In the genomic region with DNA sequence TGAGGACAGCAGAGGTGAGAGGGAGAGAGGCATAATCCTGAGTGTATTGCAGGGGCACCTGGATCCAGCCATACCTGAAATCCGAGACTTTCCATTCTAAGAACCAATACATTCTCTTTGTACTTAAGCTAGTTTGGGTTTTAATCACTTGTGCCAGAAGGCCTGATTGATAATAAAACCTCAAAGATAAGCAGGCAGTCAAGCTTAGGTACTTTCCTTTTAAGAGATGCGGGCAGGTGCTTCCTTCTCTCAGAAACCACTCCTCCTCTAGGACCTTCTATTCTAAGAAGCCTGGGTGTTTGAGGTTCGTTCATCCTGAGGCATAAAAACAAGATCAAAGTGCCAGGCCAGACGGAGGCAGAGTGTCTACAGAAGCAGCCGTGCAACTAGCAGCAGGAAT, we compare ENCODE assay signal across 14 cellular contexts. TPM values are rescaled to one million over a fixed set of nuclear protein-coding genes. Genes with fewer than 3 reads are reported as not detected.
DNase-seq lines count a peak whose midpoint lies in the region; ATAC-seq, FAIRE-seq and TF ChIP-seq lines count a peak whose summit lies in the region.
"Had no signal": no experiment of that assay in that cellular context is flagged by ENCODE, and none has a peak within 500 bp of the region (broad histone marks: within the 10 kb centered on the region; RNA-seq: fewer than 3 reads in every experiment).

No MANE protein-coding gene starts in this region.

- no peak overlapping the region for H2AK5ac ChIP-seq in H1 (ENCODE audit: low read depth, low read length)

- no peak overlapping the region for H3K23ac ChIP-seq in H1 (ENCODE audit: insufficient read length)

- TF ChIP-seq EP300 in H1 (IDR thresholded peaks at IDR 0.05; ENCODE audit: borderline replicate concordance in 1 of 2, low read depth in 2 of 2, low read length in 2 of 2), result no peak

- peak; percentile 60 to 61 for ATAC-seq in activated CD4-positive, CD25-positive, alpha-beta regulatory T cell treated with anti-CD3 and anti-CD28 coated beads, Interleukin-2, amount 50 U/mL, for 24 hours
- no peak for ATAC-seq in HG02870 (IDR thresholded peaks at IDR 0.05; ENCODE audit: unreplicated experiment)
- no peak for ATAC-seq in GM19351 (IDR thresholded peaks at IDR 0.05; ENCODE audit: unreplicated experiment)
- ATAC-seq: esophagus mucosa, right cardiac atrium had no signal

- H4K20me1 ChIP-seq in BLaER1 treated with 17β-estradiol and CSF1 and Interleukin-3, amounts not matched to agents 10 nM and 100 nM, result no peaks in the 10 kb centered on the region; a peak in 1 of 22 replicates
- no peaks in the 10 kb centered on the region for H4K20me1 ChIP-seq in H1 (replicated peaks in 1 of 2; ENCODE audit: control insufficient read depth in 1 of 2, insufficient read depth in 2 of 2, low read length in 2 of 2)

- peaks cover 0 to 11% (median 3%) of the 10 kb centered on the region in 11 experiments; a peak in 9 of 22 replicates for H3K9me3 ChIP-seq in BLaER1 treated with 17β-estradiol and CSF1 and Interleukin-3, amounts not matched to agents 10 nM and 100 nM (replicated peaks in 1 of 11)
- no peaks in the 10 kb centered on the region for H3K9me3 ChIP-seq in HEK293 (ENCODE audit: control insufficient read depth, insufficient read depth, low read depth, low read length)
- H3K9me3 ChIP-seq in H1 (ENCODE audit: insufficient read depth in 2 of 2, low read depth in 1 of 2, low read length in 1 of 2), result no peaks in the 10 kb centered on the region
- H3K9me3 ChIP-seq: left ventricle myocardium inferior had no signal

- H2BK20ac ChIP-seq in H1 (ENCODE audit: low read length), result 0 out of 2 replicates have a peak overlapping the region, but pooled peaks have one; percentile 56

- H2BK12ac ChIP-seq in H1 (ENCODE audit: low read depth, low read length), result peak overlapping the region; percentile 62; the same call in 1 of the 2 replicates

- no peak overlapping the region for H4K91ac ChIP-seq in H1 (replicated peaks; ENCODE audit: insufficient read length, low read length)

- peaks cover 56 to 90% (median 78%) of the 10 kb centered on the region in 10 experiments for H3K4me1 ChIP-seq in BLaER1 treated with 17β-estradiol and CSF1 and Interleukin-3, amounts not matched to agents 10 nM and 100 nM
- H3K4me1 ChIP-seq in HEK293 (ENCODE audit: control insufficient read depth, insufficient read depth, low read length) (no peaks in the 10 kb centered on the region), H1 (replicated peaks in 1 of 4; ENCODE audit: control insufficient read depth in 3 of 4, insufficient read depth in 4 of 4, low read length in 3 of 4) (peaks cover 9 to 27% (median 16%) of the 10 kb centered on the region in 4 experiments)
- H3K4me1 ChIP-seq: left ventricle myocardium inferior had no signal

- no peak for TF ChIP-seq POLR2A in H1 (IDR thresholded peaks at IDR 0.05; ENCODE audit: control extremely low read depth in 1 of 2, low read depth in 2 of 2, low read length in 2 of 2)

- no peak overlapping the region for H2AFZ ChIP-seq in H1 (ENCODE audit: low read length)

- H2BK5ac ChIP-seq in H1 (ENCODE audit: low read depth, low read length), result no peak overlapping the region

- H3K4me3 ChIP-seq in BLaER1 treated with 17β-estradiol and CSF1 and Interleukin-3, amounts not matched to agents 10 nM and 100 nM, result no peak overlapping the region; a peak in 1 of 20 replicates
- H3K4me3 ChIP-seq in HEK293 (ENCODE audit: low read depth, low read length), result no peak overlapping the region
- no peak overlapping the region for H3K4me3 ChIP-seq in H1 (ENCODE audit: extremely low read depth in 1 of 4, insufficient read depth in 2 of 4, low read depth in 3 of 4, low read length in 4 of 4)
- H3K4me3 ChIP-seq: left ventricle myocardium inferior had no signal

- H3K56ac ChIP-seq in H1 (replicated peaks; ENCODE audit: insufficient read length, low read depth, low read length), result no peak overlapping the region

- H3K18ac ChIP-seq in H1 (ENCODE audit: extremely low read depth, low read length), result no peak overlapping the region

- no peaks in the 10 kb centered on the region; the same call in 1 of the 2 replicates for H3K23me2 ChIP-seq in H1 (ENCODE audit: low read depth, low read length)

- H3K9ac ChIP-seq in BLaER1 treated with 17β-estradiol and CSF1 and Interleukin-3, amounts not matched to agents 10 nM and 100 nM, result peak overlapping the region in 7 of 11 experiments; percentile 13 to 73 (median 65); a peak in 13 of 22 replicates
- H3K9ac ChIP-seq in H1 (replicated peaks in 1 of 4; ENCODE audit: extremely low read depth in 1 of 4, low read depth in 3 of 4, low read length in 3 of 4), result no peak overlapping the region

- H4K8ac ChIP-seq in H1 (ENCODE audit: extremely low read depth, insufficient read depth, low read length), result no peak overlapping the region

- no peak overlapping the region for H4K5ac ChIP-seq in H1 (ENCODE audit: insufficient read length, low read depth, low read length)

- no peak overlapping the region for H3K4ac ChIP-seq in H1 (replicated peaks; ENCODE audit: insufficient read length, low read depth, low read length)

- peak overlapping the region; percentile 61 to 90 (median 77); a peak in 21 of 22 replicates for H3K4me2 ChIP-seq in BLaER1 treated with 17β-estradiol and CSF1 and Interleukin-3, amounts not matched to agents 10 nM and 100 nM
- H3K4me2 ChIP-seq in H1 (ENCODE audit: insufficient read depth in 1 of 2, low read depth in 2 of 2, low read length in 2 of 2), result no peak overlapping the region

- H3K27ac ChIP-seq in BLaER1 treated with 17β-estradiol and CSF1 and Interleukin-3, amounts not matched to agents 10 nM and 100 nM, result peak overlapping the region in 8 of 11 experiments; percentile 26 to 79 (median 66); a peak in 15 of 22 replicates
- H3K27ac ChIP-seq in HEK293 (ENCODE audit: extremely low read depth, low read depth, low read length) (no peak overlapping the region), H1 (ENCODE audit: low read depth, low read length) (no peak overlapping the region)
- H3K27ac ChIP-seq: left ventricle myocardium inferior had no signal

- H3K79me2 ChIP-seq in H1 (ENCODE audit: control insufficient read depth in 1 of 2, insufficient read depth in 2 of 2, low read length in 2 of 2), result no peaks in the 10 kb centered on the region

- no peaks in the 10 kb centered on the region for H3K79me1 ChIP-seq in H1 (ENCODE audit: low read depth, low read length)

- DNase-seq in H1 (ENCODE audit: low read depth in 1 of 2, low spot score in 2 of 2) (peak in 1 of 2 experiments; percentile 26), frontal cortex (ENCODE audit: low spot score in 2 of 2) (no peak), DMS153 (lab: John Stamatoyannopoulos, UW) (no peak)
- DNase-seq: IMR-90, left ventricle myocardium inferior, right cardiac atrium had no signal

- no peaks in the 10 kb centered on the region for H3K36me3 ChIP-seq in BLaER1 treated with 17β-estradiol and CSF1 and Interleukin-3, amounts not matched to agents 10 nM and 100 nM
- H3K36me3 ChIP-seq in HEK293 (ENCODE audit: control insufficient read depth in 2 of 2, insufficient read depth in 1 of 2, low read length in 2 of 2), result peaks cover 0 to 5% of the 10 kb centered on the region in 2 experiments; a peak in 1 of 3 replicates
- no peaks in the 10 kb centered on the region; a peak in 1 of 8 replicates for H3K36me3 ChIP-seq in H1 (ENCODE audit: control insufficient read depth in 2 of 4, insufficient read depth in 4 of 4, low read length in 3 of 4)
- H3K36me3 ChIP-seq: left ventricle myocardium inferior had no signal

- WGBS in H1 (ENCODE audit: extremely low coverage in 1 of 2, insufficient coverage in 1 of 2, insufficient read length in 1 of 2, insufficient replicate concordance in 2 of 2, low coverage in 1 of 2, low lambda C conversion rate in 2 of 2, missing lambda C conversion rate in 1 of 2), 2 experiments, result 89% methylated on average over 5 of the region's 5 CpGs; no CpG with 5 or more reads in 1 of the 2 experiments

- POLR2A ChIA-PET in HEK293 (lab: Yijun Ruan, JAX) (no interaction called here), H1 (lab: Charles Lee; ENCODE audit: partially characterized antibody) (interaction anchor here (1.0 to 1.7 kb wide), 2 partner anchors 14 to 19 kb away, joined by 3 to 5 read pairs; no protein-coding TSS in a partner anchor)

- no peak overlapping the region for H3K14ac ChIP-seq in H1 (ENCODE audit: insufficient read length)

- no peak for TF ChIP-seq CTCF in HEK293 (tag by site-specific recombination; IDR thresholded peaks at IDR 0.05)
- TF ChIP-seq CTCF in H1 (IDR thresholded peaks at IDR 0.05; ENCODE audit: control extremely low read depth in 1 of 3, insufficient read depth in 1 of 3, low read depth in 1 of 3, low read length in 3 of 3), result no peak

- FAIRE-seq in H1 (lab: Jason Lieb, UNC) (no peak), frontal cortex (lab: Jason Lieb, UNC) (no peak)

- CTCF ChIA-PET in HEK293 (lab: Yijun Ruan, JAX) (interaction anchor here (0.6 to 1.2 kb wide), 3 partner anchors 22 to 52 kb away, joined by 3 read pairs; a partner anchor contains a TSS), H1 (lab: Charles Lee; ENCODE audit: partially characterized antibody) (interaction anchor here (0.7 to 1.5 kb wide), 4 partner anchors 9 to 151 kb away, joined by 3 to 4 read pairs (median 3); a partner anchor contains a TSS)

- no peak for TF ChIP-seq RAD21 in H1 (IDR thresholded peaks at IDR 0.05 in 1 of 2, conservative IDR thresholded peaks at IDR 0.05 in 1 of 2; ENCODE audit: low read depth in 2 of 2, low read length in 2 of 2)

- no peak overlapping the region for H2BK120ac ChIP-seq in H1 (replicated peaks; ENCODE audit: low read depth, low read length)

- H3K27me3 ChIP-seq in BLaER1 treated with 17β-estradiol and CSF1 and Interleukin-3, amounts not matched to agents 10 nM and 100 nM, result no peaks in the 10 kb centered on the region
- no peaks in the 10 kb centered on the region for H3K27me3 ChIP-seq in H1 (replicated peaks in 1 of 4; ENCODE audit: control insufficient read depth in 3 of 4, extremely low read depth in 1 of 4, insufficient read depth in 3 of 4, low read length in 3 of 4)

- H2BK15ac ChIP-seq in H1 (ENCODE audit: low read length), result peak overlapping the region; percentile 32; the same call in 1 of the 2 replicates

RNA-seq across cellular contexts. Expression of a gene that starts 22.2 kb away (rescaled TPM):
- not detected in 2 replicates for total RNA-seq in H1 (2021; fragmentation: NEBNext Ultra II Directional; extraction: Animal tissue kit (Norgen Biotek cat#: 25700))
- 0.09 TPM in 1 of 2 replicates, not detected in the other for polyA plus RNA-seq in H1 (2011; rRNA removed)
- polyA plus RNA-seq in H1 (2011; cell fraction: cytosol; rRNA removed), result 0.06 TPM
- 0.19 TPM for polyA plus RNA-seq in H1 (2011; cell fraction: nucleus; rRNA removed)
- polyA plus RNA-seq in H1 (2012, experiment 1 of 2), result not detected in 4 replicates
- not detected for polyA plus RNA-seq in H1 (2012, experiment 2 of 2)
- polyA plus RNA-seq in H1 (2013, experiment 1 of 2), result not detected
- not detected for polyA plus RNA-seq in H1 (2013, experiment 2 of 2)
- not detected in 2 replicates for polyA minus RNA-seq in H1 (2011; rRNA and poly(A)+ RNA removed)
- not detected for polyA minus RNA-seq in H1 (2011; cell fraction: cytosol; rRNA and poly(A)+ RNA removed)
- not detected for polyA minus RNA-seq in H1 (2011; cell fraction: nucleus; rRNA and poly(A)+ RNA removed)
- not detected for total RNA-seq in frontal cortex
- total RNA-seq: esophagus mucosa, IMR-90, left ventricle myocardium inferior, right cardiac atrium, RPMI7951 had no signal
- polyA plus RNA-seq: BJ, IMR-90, right cardiac atrium had no signal

RNA-seq across cellular contexts. Expression of a gene that starts 42.4 kb away (rescaled TPM):
- total RNA-seq in H1 (2021; fragmentation: NEBNext Ultra II Directional; extraction: Animal tissue kit (Norgen Biotek cat#: 25700)), result 159 and 166 TPM in 2 replicates
- 186 and 296 TPM in 2 replicates for polyA plus RNA-seq in H1 (2011; rRNA removed)
- 106 TPM for polyA plus RNA-seq in H1 (2011; cell fraction: cytosol; rRNA removed)
- 204 TPM for polyA plus RNA-seq in H1 (2011; cell fraction: nucleus; rRNA removed)
- 145 to 238 TPM (median 230 TPM) in 4 replicates for polyA plus RNA-seq in H1 (2012, experiment 1 of 2)
- polyA plus RNA-seq in H1 (2012, experiment 2 of 2), result 175 TPM
- polyA plus RNA-seq in H1 (2013, experiment 1 of 2), result 208 TPM
- polyA plus RNA-seq in H1 (2013, experiment 2 of 2), result 218 TPM
- polyA minus RNA-seq in H1 (2011; rRNA and poly(A)+ RNA removed), result 87.1 and 93.1 TPM in 2 replicates
- polyA minus RNA-seq in H1 (2011; cell fraction: cytosol; rRNA and poly(A)+ RNA removed), result 222 TPM
- 191 TPM for polyA minus RNA-seq in H1 (2011; cell fraction: nucleus; rRNA and poly(A)+ RNA removed)
- 0.82 TPM for total RNA-seq in frontal cortex

RNA-seq across cellular contexts. Expression of a gene that starts 51.8 kb away (rescaled TPM):
- total RNA-seq in H1 (2021; fragmentation: NEBNext Ultra II Directional; extraction: Animal tissue kit (Norgen Biotek cat#: 25700)), result 99.0 and 104 TPM in 2 replicates
- polyA plus RNA-seq in H1 (2011; rRNA removed), result 167 and 191 TPM in 2 replicates
- 117 TPM for polyA plus RNA-seq in H1 (2011; cell fraction: cytosol; rRNA removed)
- polyA plus RNA-seq in H1 (2011; cell fraction: nucleus; rRNA removed), result 131 TPM
- 113 to 185 TPM (median 177 TPM) in 4 replicates for polyA plus RNA-seq in H1 (2012, experiment 1 of 2)
- polyA plus RNA-seq in H1 (2012, experiment 2 of 2), result 175 TPM
- polyA plus RNA-seq in H1 (2013, experiment 1 of 2), result 277 TPM
- polyA plus RNA-seq in H1 (2013, experiment 2 of 2), result 347 TPM
- 89.3 and 107 TPM in 2 replicates for polyA minus RNA-seq in H1 (2011; rRNA and poly(A)+ RNA removed)
- polyA minus RNA-seq in H1 (2011; cell fraction: cytosol; rRNA and poly(A)+ RNA removed), result 89.5 TPM
- polyA minus RNA-seq in H1 (2011; cell fraction: nucleus; rRNA and poly(A)+ RNA removed), result 51.4 TPM
- total RNA-seq in frontal cortex, result not detected

Comparison
In these comparisons a context has a peak if more than half of its experiments do, and no peak if none do; other contexts are left out.
1. H3K27ac ChIP-seq: peak in BLaER1 treated with 17β-estradiol and CSF1 and Interleukin-3, amounts not matched to agents 10 nM and 100 nM (8 of 11); none in HEK293 (single experiment) and H1 (single experiment).
2. H3K4me2 ChIP-seq: peak in BLaER1 treated with 17β-estradiol and CSF1 and Interleukin-3, amounts not matched to agents 10 nM and 100 nM (11 of 11); none in H1 (0 of 2).
3. H3K9ac ChIP-seq: peak in BLaER1 treated with 17β-estradiol and CSF1 and Interleukin-3, amounts not matched to agents 10 nM and 100 nM (7 of 11); none in H1 (0 of 4).
4. ATAC-seq: peak in activated CD4-positive, CD25-positive, alpha-beta regulatory T cell treated with anti-CD3 and anti-CD28 coated beads, Interleukin-2, amount 50 U/mL, for 24 hours (2 of 2); none in HG02870 (single experiment) and GM19351 (single experiment).
5. RNA of a gene that starts 42.4 kb away (total RNA-seq): 159 to 166 TPM in H1; 0.82 TPM in frontal cortex (single experiment); every median in the first group is over 10 times any median in the second.
6. RNA of a gene that starts 51.8 kb away (total RNA-seq): 99.0 to 104 TPM in H1; not detected in frontal cortex (single experiment); every median in the first group is over 10 times any median in the second.